In genomic region chr1:162889989-162890388, GRCh38 we compare ENCODE assay signal across 28 cellular contexts. TPM values are rescaled to one million over a fixed set of nuclear protein-coding genes. Genes with fewer than 3 reads are reported as not detected.
DNase-seq lines count a peak whose midpoint lies in the region; ATAC-seq and TF ChIP-seq lines count a peak whose summit lies in the region.
"Had no signal": no experiment of that assay in that cellular context is flagged by ENCODE, and none has a peak within 500 bp of the region (broad histone marks: within the 10 kb centered on the region; RNA-seq: fewer than 3 reads in every experiment).

No MANE protein-coding gene starts in this region.

- H3K4me3 ChIP-seq in right cardiac atrium (ENCODE audit: low read length) = no peak overlapping the region
- H3K4me3 ChIP-seq: BLaER1 treated with 17β-estradiol and CSF1 and Interleukin-3, amounts not matched to agents 10 nM and 100 nM; breast epithelium; colonic mucosa; SJCRH30; upper lobe of left lung had no signal

- no peak overlapping the region for H3K27ac ChIP-seq in right cardiac atrium (ENCODE audit: low read length)
- H3K27ac ChIP-seq: BLaER1 treated with 17β-estradiol and CSF1 and Interleukin-3, amounts not matched to agents 10 nM and 100 nM; breast epithelium; colonic mucosa; SJCRH30; upper lobe of left lung had no signal

- H3K27me3 ChIP-seq in right cardiac atrium (ENCODE audit: control insufficient read depth, insufficient read depth) = no peaks in the 10 kb centered on the region
- H3K27me3 ChIP-seq: BLaER1 treated with 17β-estradiol and CSF1 and Interleukin-3, amounts not matched to agents 10 nM and 100 nM; breast epithelium; colonic mucosa; SJCRH30; upper lobe of left lung had no signal

- intact Hi-C loops in right cardiac atrium (cut with DNase I) = no loop called here

- peak; percentile 83 for ATAC-seq in SK-N-SH treated with all-trans-retinoic acid at 6 μM for 48 hours
- ATAC-seq in right cardiac atrium = peak; percentile 64 to 71
- ATAC-seq in GM18517 (IDR thresholded peaks at IDR 0.05; ENCODE audit: unreplicated experiment) = no peak
- ATAC-seq: T-cell had no signal

- DNase-seq in DMS 273 treated with DMSO at 0.1 percent for 48 hours (lab: John Stamatoyannopoulos, UW) = peak; percentile 86
- peak; percentile 80 for DNase-seq in NCI-H1092 treated with DMSO at 0.1 percent for 48 hours (lab: John Stamatoyannopoulos, UW)
- no peak for DNase-seq in right cardiac atrium
- no peak for DNase-seq in NAMALWA (ENCODE audit: low spot score)
- DNase-seq in NCI-H1417 treated with DMSO at 0.1 percent for 48 hours (lab: John Stamatoyannopoulos, UW) = no peak
- DNase-seq: activated CD4-positive, alpha-beta T cell treated with anti-CD3 and anti-CD28 coated beads, Interleukin-2, amount 10 ng/mL, durations not matched to agents 24 days and 14 days; activated effector memory CD4-positive, alpha-beta T cell treated with Interleukin-2 at 50 U/mL for 16 hours; anterior cingulate cortex; colonic mucosa; DMS53; effector CD4-positive, alpha-beta T cell; H9; Karpas-422; NCI-H1694; NCI-H510A treated with DMSO at 0.1 percent for 48 hours; nephron progenitor cell; retina; SJCRH30; small intestine; stimulated activated naive CD4-positive, alpha-beta T cell; T-cell; upper lobe of left lung had no signal

- no peaks in the 10 kb centered on the region for H3K9me3 ChIP-seq in right cardiac atrium (ENCODE audit: control insufficient read depth, low read length)
- H3K9me3 ChIP-seq: BLaER1 treated with 17β-estradiol and CSF1 and Interleukin-3, amounts not matched to agents 10 nM and 100 nM; breast epithelium; colonic mucosa; SJCRH30; upper lobe of left lung had no signal

- H3K4me1 ChIP-seq in right cardiac atrium (ENCODE audit: control insufficient read depth, insufficient read depth, low read length) = no peaks in the 10 kb centered on the region
- H3K4me1 ChIP-seq: breast epithelium, colonic mucosa, SJCRH30 had no signal

- 22% methylated on average over 2 of the region's 2 CpGs for WGBS in right cardiac atrium

TF ChIP-seq in SK-N-SH treated with all-trans-retinoic acid at 6 μM for 48 hours, 23 proteins besides CTCF, POLR2A, EP300 and RAD21 (continues in another document):
- TF ChIP-seq ARNTL (CRISPR knock-in tag; IDR thresholded peaks at IDR 0.05; ENCODE audit: borderline replicate concordance, low read depth) (no peak), ESRRG (CRISPR knock-in tag; IDR thresholded peaks at IDR 0.05) (peak; percentile 96), ZFP30 (CRISPR knock-in tag; IDR thresholded peaks at IDR 0.05) (peak; percentile 43; the same call in 1 of the 2 replicates), SNAI2 (CRISPR knock-in tag; IDR thresholded peaks at IDR 0.05) (peak; percentile 93), CREB5 (CRISPR knock-in tag; IDR thresholded peaks at IDR 0.05; ENCODE audit: low read depth) (peak; percentile 95), OSR1 (CRISPR knock-in tag; IDR thresholded peaks at IDR 0.05) (no peak), TOX (CRISPR knock-in tag; IDR thresholded peaks at IDR 0.05; ENCODE audit: borderline replicate concordance) (peak; percentile 55; the same call in 1 of the 2 replicates), ZNF70 (CRISPR knock-in tag; IDR thresholded peaks at IDR 0.05) (peak; percentile 97), TCF4 (CRISPR knock-in tag; IDR thresholded peaks at IDR 0.05; ENCODE audit: borderline replicate concordance) (peak; percentile 100), ZFP3 (CRISPR knock-in tag; IDR thresholded peaks at IDR 0.05) (peak; percentile 76), CSDC2 (CRISPR knock-in tag; IDR thresholded peaks at IDR 0.05) (peak; percentile 87; the same call in 1 of the 2 replicates), ZNF565 (CRISPR knock-in tag; conservative IDR thresholded peaks at IDR 0.05; ENCODE audit: low read depth) (0 out of 2 replicates have a peak, but pooled peaks have one; percentile 24), PPARA (CRISPR knock-in tag; IDR thresholded peaks at IDR 0.05; ENCODE audit: borderline replicate concordance) (no peak), ZNF8 (CRISPR knock-in tag; IDR thresholded peaks at IDR 0.05) (peak; percentile 69; the same call in 1 of the 2 replicates), CSRNP3 (CRISPR knock-in tag; IDR thresholded peaks at IDR 0.05) (peak; percentile 98), POU6F1 (CRISPR knock-in tag; IDR thresholded peaks at IDR 0.05; ENCODE audit: borderline replicate concordance, low read depth) (peak; percentile 95; the same call in 1 of the 2 replicates), ZC3H10 (CRISPR knock-in tag; IDR thresholded peaks at IDR 0.05) (peak; percentile 78; the same call in 1 of the 2 replicates), PATZ1 (CRISPR knock-in tag; IDR thresholded peaks at IDR 0.05; ENCODE audit: borderline replicate concordance) (peak; percentile 80; the same call in 1 of the 2 replicates)

RNA-seq across cellular contexts. Expression of gene CCDC190, which starts 29.0 kb away (rescaled TPM):
- under 1 TPM in 3 of 4 donors, not detected in 1; 0.11 to 0.26 (median 0.25) TPM for total RNA-seq in right cardiac atrium
- polyA plus RNA-seq in right cardiac atrium = 0.32 TPM
- total RNA-seq: activated CD4-positive, alpha-beta T cell treated with anti-CD3 and anti-CD28 coated beads, Interleukin-2, amount 10 ng/mL, durations not matched to agents 24 days and 14 days; activated CD8-positive, alpha-beta memory T cell treated with anti-CD3 and anti-CD28 coated beads for 36 hours; breast epithelium; colonic mucosa; H9; SJCRH30; T-cell had no signal
- polyA plus RNA-seq: AG04450, small intestine had no signal

Comparison
In these comparisons a context has a peak if more than half of its experiments do, and no peak if none do; other contexts are left out.
1. DNase-seq: peak in DMS 273 treated with DMSO at 0.1 percent for 48 hours (single experiment) and NCI-H1092 treated with DMSO at 0.1 percent for 48 hours (single experiment); none in right cardiac atrium (0 of 3), NAMALWA (single experiment) and NCI-H1417 treated with DMSO at 0.1 percent for 48 hours (single experiment).